In the genomic region with DNA sequence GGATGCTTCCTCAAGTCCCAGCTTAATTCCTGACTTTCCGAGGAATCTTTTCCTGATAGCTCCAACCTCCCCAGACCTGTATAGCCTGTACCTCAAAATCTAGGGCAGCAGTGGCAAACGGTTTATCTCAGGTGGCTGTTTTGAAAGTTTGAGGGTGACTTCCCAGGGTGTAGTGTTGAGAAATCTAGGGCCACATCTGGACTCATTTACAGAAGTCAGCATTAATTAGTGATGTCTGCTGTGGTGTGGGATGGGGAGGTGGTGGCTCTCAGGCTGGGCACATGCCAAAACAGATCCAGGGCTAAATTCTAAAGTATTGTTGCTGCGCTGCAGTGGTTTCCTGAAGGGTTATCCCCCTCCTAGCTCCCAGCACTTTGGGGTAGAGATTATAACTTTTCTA, we compare ENCODE assay signal across 15 cellular contexts.
"Had no signal": no experiment of that assay in that cellular context is flagged by ENCODE, and none has a peak within 500 bp of the region (broad histone marks: within the 10 kb centered on the region; RNA-seq: fewer than 3 reads in every experiment).

No MANE protein-coding gene starts in this region.

- H3K4me1 Mint-ChIP-seq: activated CD8-positive, alpha-beta memory T cell treated with anti-CD3 and anti-CD28 coated beads, Interleukin-2, amount 10 ng/mL, durations not matched to agents 7 days and 5 days; T-cell had no signal

- H3K4me3 Mint-ChIP-seq: activated CD8-positive, alpha-beta memory T cell treated with anti-CD3 and anti-CD28 coated beads, Interleukin-2, amount 10 ng/mL, durations not matched to agents 7 days and 5 days; activated T-cell treated with anti-CD3 and anti-CD28 coated beads, Interleukin-2, amount 50 U/mL, for 72 hours; neural crest cell; T-cell had no signal

- H3K36me3 ChIP-seq: ascending aorta, colonic mucosa, esophagus squamous epithelium, gastrocnemius medialis, heart right ventricle had no signal

- H3K27ac ChIP-seq: ascending aorta, colonic mucosa, gastrocnemius medialis, parathyroid adenoma had no signal

- H3K27ac Mint-ChIP-seq: activated CD8-positive, alpha-beta memory T cell treated with anti-CD3 and anti-CD28 coated beads, Interleukin-2, amount 10 ng/mL, durations not matched to agents 7 days and 5 days; activated T-cell treated with anti-CD3 and anti-CD28 coated beads, Interleukin-2, amount 50 U/mL, for 72 hours; T-cell had no signal

- H3K4me3 ChIP-seq: ascending aorta, colonic mucosa, esophagus squamous epithelium, gastrocnemius medialis, heart right ventricle, skin epidermis had no signal

- ATAC-seq: activated CD8-positive, alpha-beta memory T cell treated with anti-CD3 and anti-CD28 coated beads, Interleukin-2, amount 10 ng/mL, durations not matched to agents 7 days and 5 days; activated T-cell treated with anti-CD3 and anti-CD28 coated beads, Interleukin-2, amount 50 U/mL, for 72 hours; gastrocnemius medialis; heart right ventricle; T-cell had no signal

- H3K9me3 Mint-ChIP-seq: activated T-cell treated with anti-CD3 and anti-CD28 coated beads, Interleukin-2, amount 50 U/mL, for 72 hours; neural crest cell; T-cell had no signal

- DNase-seq: activated CD4-positive, alpha-beta T cell treated with anti-CD3 and anti-CD28 coated beads for 1 hour; activated CD4-positive, alpha-beta T cell treated with anti-CD3 and anti-CD28 coated beads, Interleukin-2, amount 50 U/mL, for 48 hours; activated CD8-positive, alpha-beta memory T cell treated with anti-CD3 and anti-CD28 coated beads, Interleukin-2, amount 10 ng/mL, durations not matched to agents 7 days and 5 days; activated T-cell treated with anti-CD3 and anti-CD28 coated beads, Interleukin-2, amount 50 U/mL, for 72 hours; colonic mucosa; esophagus squamous epithelium; gastrocnemius medialis; heart right ventricle; mesendoderm; T-cell; T1000 had no signal

- H3K9me3 ChIP-seq: ascending aorta, colonic mucosa, esophagus squamous epithelium, gastrocnemius medialis, heart right ventricle had no signal

- H3K27me3 ChIP-seq: ascending aorta, colonic mucosa, esophagus squamous epithelium, gastrocnemius medialis, heart right ventricle had no signal

- H3K27me3 Mint-ChIP-seq: activated CD8-positive, alpha-beta memory T cell treated with anti-CD3 and anti-CD28 coated beads, Interleukin-2, amount 10 ng/mL, durations not matched to agents 7 days and 5 days; T-cell had no signal

- H3K36me3 Mint-ChIP-seq: activated CD8-positive, alpha-beta memory T cell treated with anti-CD3 and anti-CD28 coated beads, Interleukin-2, amount 10 ng/mL, durations not matched to agents 7 days and 5 days; T-cell had no signal
